Comparison of ENCODE assay signal across 18 cellular contexts in the genomic region with DNA sequence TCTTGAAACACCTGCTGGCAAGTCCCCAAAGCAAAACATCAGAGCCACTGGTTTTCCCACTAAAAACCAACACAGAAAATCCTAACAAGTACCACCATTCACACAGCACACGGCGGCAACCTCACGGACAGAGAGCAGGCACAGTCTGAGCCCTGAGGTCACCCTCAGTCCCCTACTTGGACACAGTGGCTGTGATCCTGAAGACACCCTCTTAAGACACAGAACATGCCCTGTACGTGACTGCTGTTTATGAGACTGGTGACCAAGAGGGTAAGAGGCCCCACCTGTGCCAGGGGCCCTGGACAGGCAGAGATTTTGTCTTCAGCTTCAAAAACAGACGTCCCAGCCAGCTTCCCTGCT. TPM values are rescaled to one million over a fixed set of nuclear protein-coding genes. Genes with fewer than 3 reads are reported as not detected.
DNase-seq lines count a peak whose midpoint lies in the region; ATAC-seq and TF ChIP-seq lines count a peak whose summit lies in the region.
"Had no signal": no experiment of that assay in that cellular context is flagged by ENCODE, and none has a peak within 500 bp of the region (broad histone marks: within the 10 kb centered on the region; RNA-seq: fewer than 3 reads in every experiment).

No MANE protein-coding gene starts in this region.

- H3K9me3 Mint-ChIP-seq in MCF 10A (ENCODE audit: unreplicated experiment) = no peaks in the 10 kb centered on the region
- H3K9me3 Mint-ChIP-seq in activated B cell treated with CpG ODN at 0.5 μM for 24 hours = no peaks in the 10 kb centered on the region
- H3K9me3 Mint-ChIP-seq in stimulated activated memory B cell treated with anti-CD40 and anti-IgM and Interleukin-4, amounts not matched to agents 10 μg/mL and 1 μg/mL and 100 μg/mL, for 72 hours = no peaks in the 10 kb centered on the region
- H3K9me3 Mint-ChIP-seq: GM23338 had no signal

- TF ChIP-seq POLR2A in breast epithelium (IDR thresholded peaks at IDR 0.05) (no peak), stomach (IDR thresholded peaks at IDR 0.05) (no peak)

- peaks cover 18% of the 10 kb centered on the region for H3K4me1 Mint-ChIP-seq in MCF 10A (ENCODE audit: insufficient read depth, unreplicated experiment)
- H3K4me1 Mint-ChIP-seq in activated B cell treated with CpG ODN at 0.5 μM for 24 hours = peaks cover 80% of the 10 kb centered on the region
- peaks cover 77% of the 10 kb centered on the region for H3K4me1 Mint-ChIP-seq in stimulated activated memory B cell treated with anti-CD40 and anti-IgM and Interleukin-4, amounts not matched to agents 10 μg/mL and 1 μg/mL and 100 μg/mL, for 72 hours
- H3K4me1 Mint-ChIP-seq: GM23338 had no signal

- no TSS peak for BruUV-seq in MCF 10A (replicated peaks; lab: Mats Ljungman, UMichigan)

- H3K4me3 Mint-ChIP-seq in MCF 10A (ENCODE audit: unreplicated experiment) (no peak overlapping the region), activated B cell treated with CpG ODN at 0.5 μM for 24 hours (no peak overlapping the region)
- H3K4me3 Mint-ChIP-seq in stimulated activated memory B cell treated with anti-CD40 and anti-IgM and Interleukin-4, amounts not matched to agents 10 μg/mL and 1 μg/mL and 100 μg/mL, for 72 hours = no peak overlapping the region
- H3K4me3 Mint-ChIP-seq: GM23338 had no signal

- no peaks in the 10 kb centered on the region for H3K27me3 ChIP-seq in breast epithelium
- no peaks in the 10 kb centered on the region for H3K27me3 ChIP-seq in layer of hippocampus (ENCODE audit: control insufficient read depth, insufficient read depth, low read length)
- H3K27me3 ChIP-seq in stomach = no peaks in the 10 kb centered on the region
- H3K27me3 ChIP-seq: ascending aorta, colonic mucosa, MG63 had no signal

- CTCF ChIA-PET in MCF 10A (lab: Yijun Ruan, JAX) = interaction anchor here (0.5 to 11.1 kb wide), 4 partner anchors 10 to 105 kb away, joined by 3 to 230 read pairs (median 4); no protein-coding TSS in a partner anchor
- CTCF ChIA-PET in activated B cell treated with CpG ODN at 0.5 μM for 24 hours (lab: Charles Lee) = interaction anchor here (0.9 to 9.9 kb wide), 7 partner anchors 17 to 227 kb away, joined by 3 to 145 read pairs (median 3); partner anchors contain the start of gene ABCB9

- H3K27ac ChIP-seq in breast epithelium = peak overlapping the region; percentile 66 to 92
- peak overlapping the region; percentile 66 for H3K27ac ChIP-seq in layer of hippocampus (ENCODE audit: low read depth, low read length)
- peak overlapping the region; percentile 49 to 91 (median 80) for H3K27ac ChIP-seq in stomach
- H3K27ac ChIP-seq: ascending aorta, colonic mucosa, parathyroid adenoma had no signal

- H3K27me3 Mint-ChIP-seq in MCF 10A (ENCODE audit: insufficient read depth, unreplicated experiment) (no peaks in the 10 kb centered on the region), activated B cell treated with CpG ODN at 0.5 μM for 24 hours (no peaks in the 10 kb centered on the region)
- no peaks in the 10 kb centered on the region for H3K27me3 Mint-ChIP-seq in stimulated activated memory B cell treated with anti-CD40 and anti-IgM and Interleukin-4, amounts not matched to agents 10 μg/mL and 1 μg/mL and 100 μg/mL, for 72 hours

- H3K4me3 ChIP-seq in breast epithelium = no peak overlapping the region
- no peak overlapping the region for H3K4me3 ChIP-seq in stomach
- H3K4me3 ChIP-seq: ascending aorta, colonic mucosa, GM23338, MG63 had no signal

- intact Hi-C loops in breast epithelium (cut with DNase I; ENCODE audit: low total_unique reads) (loop anchor here (5.0 kb wide), 1 partner anchor 82 kb away; no protein-coding TSS in a partner anchor), MCF 10A (cut with micrococcal nuclease) (loop anchor here (5.0 kb wide), 1 partner anchor 73 kb away; no protein-coding TSS in a partner anchor), activated B cell treated with CpG ODN at 0.5 μM for 24 hours (cut with micrococcal nuclease) (loop anchor here (5.0 kb wide), 2 partner anchors 32 to 228 kb away; partner anchors contain the start of gene VPS37B), stomach (cut with DNase I; ENCODE audit: low total_unique reads) (no loop called here)

- WGBS in stomach, 5 donors = 51 to 80% (median 65%) methylated on average over 5 of the region's 5 CpGs

- DNase-seq in breast epithelium (ENCODE audit: low spot score in 2 of 2) (peak in 1 of 2 donors; percentile 27), MCF 10A (ENCODE audit: unreplicated experiment) (no peak), activated B cell treated with CpG ODN at 0.5 μM for 24 hours (no peak), stomach (no peak)
- no peak for DNase-seq in stimulated activated CD4-positive, alpha-beta T cell treated with anti-CD3 and anti-CD28 coated beads, Interleukin-1b, Interleukin-23, amount 100 ng/mL, for 48 hours
- DNase-seq: activated CD4-positive, alpha-beta T cell treated with anti-CD3 and anti-CD28 coated beads for 1 hour; activated gamma-delta T cell treated with Interleukin-2 at 50 U/mL for 16 hours; colonic mucosa; DND-41; MG63; stimulated activated CD4-positive, alpha-beta T cell treated with anti-CD3 and anti-CD28 coated beads, Interleukin-2, amount 100 ng/mL, for 48 hours; T-helper 9 cell had no signal

- peaks cover 72% of the 10 kb centered on the region for H3K36me3 Mint-ChIP-seq in MCF 10A (ENCODE audit: insufficient read depth, unreplicated experiment)
- peaks cover 80% of the 10 kb centered on the region for H3K36me3 Mint-ChIP-seq in activated B cell treated with CpG ODN at 0.5 μM for 24 hours (ENCODE audit: low read depth)
- peaks cover 38% of the 10 kb centered on the region for H3K36me3 Mint-ChIP-seq in stimulated activated memory B cell treated with anti-CD40 and anti-IgM and Interleukin-4, amounts not matched to agents 10 μg/mL and 1 μg/mL and 100 μg/mL, for 72 hours

- no peak overlapping the region for H3K27ac Mint-ChIP-seq in MCF 10A (ENCODE audit: low read depth, unreplicated experiment)
- H3K27ac Mint-ChIP-seq in activated B cell treated with CpG ODN at 0.5 μM for 24 hours = peak overlapping the region; percentile 24
- H3K27ac Mint-ChIP-seq in stimulated activated memory B cell treated with anti-CD40 and anti-IgM and Interleukin-4, amounts not matched to agents 10 μg/mL and 1 μg/mL and 100 μg/mL, for 72 hours = no peak overlapping the region
- H3K27ac Mint-ChIP-seq: GM23338 had no signal

- TF ChIP-seq EP300 in stomach (IDR thresholded peaks at IDR 0.05) = no peak

- peaks cover 4 to 27% of the 10 kb centered on the region in 2 donors for H3K4me1 ChIP-seq in breast epithelium
- peaks cover 44 to 92% (median 88%) of the 10 kb centered on the region in 4 donors for H3K4me1 ChIP-seq in stomach

- TF ChIP-seq CTCF in breast epithelium (IDR thresholded peaks at IDR 0.05) (no peak), MCF 10A (IDR thresholded peaks at IDR 0.05; ENCODE audit: unreplicated experiment) (no peak), activated B cell treated with CpG ODN at 0.5 μM for 24 hours (IDR thresholded peaks at IDR 0.05) (no peak), stomach (IDR thresholded peaks at IDR 0.05) (no peak)

- H3K36me3 ChIP-seq in breast epithelium (no peaks in the 10 kb centered on the region), stomach (peaks cover 51 to 86% (median 77%) of the 10 kb centered on the region in 4 donors)

- H3K9me3 ChIP-seq in breast epithelium (no peaks in the 10 kb centered on the region), stomach (no peaks in the 10 kb centered on the region)
- H3K9me3 ChIP-seq: ascending aorta, colonic mucosa, MG63 had no signal

- ATAC-seq in activated B cell treated with CpG ODN at 0.5 μM for 24 hours (ENCODE audit: low read depth) = no peak
- no peak for ATAC-seq in stimulated activated memory B cell treated with anti-CD40 and anti-IgM and Interleukin-4, amounts not matched to agents 10 μg/mL and 1 μg/mL and 100 μg/mL, for 72 hours
- ATAC-seq in GM19455 (IDR thresholded peaks at IDR 0.05; ENCODE audit: unreplicated experiment) = no peak
- ATAC-seq: GM23338 had no signal

- POLR2A ChIA-PET in MCF 10A (lab: Yijun Ruan, JAX) = interaction anchor here (0.8 to 3.6 kb wide), 6 partner anchors 24 to 368 kb away, joined by 3 to 12 read pairs (median 4); partner anchors contain the start of genes MPHOSPH9 and MTRFR
- POLR2A ChIA-PET in activated B cell treated with CpG ODN at 0.5 μM for 24 hours (lab: Charles Lee) = interaction anchor here (0.8 to 1.7 kb wide), 6 partner anchors 23 to 109 kb away, joined by 3 to 5 read pairs (median 3); partner anchors contain the start of gene ABCB9

RNA-seq across cellular contexts. Expression of gene HIP1R, which starts 29.6 kb away (rescaled TPM):
- total RNA-seq in breast epithelium = 10 to 100 TPM; 17.8 to 83.3 (median 49.5) TPM
- total RNA-seq in MCF 10A (2022) = 41.6 and 44.6 TPM in 2 replicates
- total RNA-seq in activated B cell treated with CpG ODN at 0.5 μM for 24 hours = 132 and 154 TPM in 2 replicates
- 100 to 1,000 TPM in 4 of 5 donors, 10 to 100 TPM in 1; 67.6 to 395 (median 160) TPM for total RNA-seq in stomach
- 10 to 100 TPM; 52.1 to 69.6 (median 68.8) TPM for polyA plus RNA-seq in stomach

RNA-seq across cellular contexts. Expression of gene VPS37B, which starts 31.1 kb away (rescaled TPM):
- total RNA-seq in breast epithelium (10 to 100 TPM; 15.4 to 37.8 (median 34.4) TPM), MCF 10A (2022) (33.8 and 37.6 TPM in 2 replicates), activated B cell treated with CpG ODN at 0.5 μM for 24 hours (51.4 and 54.1 TPM in 2 replicates), stomach (100 to 1,000 TPM in 1 of 5 donors, 10 to 100 TPM in 4; 13.4 to 105 (median 68.5) TPM)
- 10 to 100 TPM; 31.3 to 44.0 (median 37.1) TPM for polyA plus RNA-seq in stomach
